In genomic region chr9:70303268-70303667, GRCh38 we compare ENCODE assay signal across 2 cellular contexts.
TF ChIP-seq lines count a peak whose summit lies in the region.

No MANE protein-coding gene starts in this region.

TF ChIP-seq in HepG2, 621 proteins besides CTCF, POLR2A, EP300 and RAD21 (continued from another document):
- no peak for TF ChIP-seq ZBTB33 (CRISPR knock-in tag; IDR thresholded peaks at IDR 0.05)
- no peak for TF ChIP-seq DNMT1 (CRISPR knock-in tag; IDR thresholded peaks at IDR 0.05)
- TF ChIP-seq CEBPB (IDR thresholded peaks at IDR 0.05; ENCODE audit: borderline replicate concordance, low read depth, low read length): peak; percentile 58; the same call in 1 of the 2 replicates
- TF ChIP-seq ZFP90 (CRISPR knock-in tag; IDR thresholded peaks at IDR 0.05; ENCODE audit: borderline replicate concordance): no peak

TF ChIP-seq in Ishikawa, 13 proteins besides CTCF, POLR2A, EP300 and RAD21 (continued from another document):
- TF ChIP-seq REST (IDR thresholded peaks at IDR 0.05; ENCODE audit: low read depth) (no peak), TCF12 (IDR thresholded peaks at IDR 0.05; ENCODE audit: low read depth) (no peak), TEAD4 (IDR thresholded peaks at IDR 0.05) (no peak), ZBTB7A (IDR thresholded peaks at IDR 0.05; ENCODE audit: low read depth) (no peak), USF1 (IDR thresholded peaks at IDR 0.05) (no peak)
